Comparison of ENCODE assay signal across 15 cellular contexts in the genomic region with DNA sequence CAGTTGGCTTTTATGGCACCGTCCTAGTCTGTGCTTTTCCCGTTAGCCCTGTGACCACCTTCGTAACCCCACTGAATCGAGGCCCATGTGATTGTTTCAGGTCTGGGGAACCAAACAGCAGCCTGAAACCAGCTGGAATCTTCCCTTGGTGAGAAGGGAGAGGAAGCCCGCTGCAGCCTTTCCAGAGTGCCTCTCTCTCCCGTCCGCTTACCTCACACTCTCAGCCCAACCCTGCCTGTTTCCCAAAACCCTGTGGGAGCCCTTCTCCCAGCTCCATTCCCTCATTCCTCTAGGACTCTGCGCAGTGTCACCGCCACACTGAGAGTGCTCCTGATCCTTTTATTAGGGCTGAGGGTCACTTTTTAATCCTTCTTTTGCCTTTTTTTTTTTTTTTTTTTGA.
A peak's percentile ranks its signal among the peaks of the same experiment; 100 is the strongest.
DNase-seq lines count a peak whose midpoint lies in the region; ATAC-seq and TF ChIP-seq lines count a peak whose summit lies in the region.
"Had no signal": no experiment of that assay in that cellular context is flagged by ENCODE, and none has a peak within 500 bp of the region (broad histone marks: within the 10 kb centered on the region; RNA-seq: fewer than 3 reads in every experiment).

No MANE protein-coding gene starts in this region.

- H3K9ac ChIP-seq in trophoblast cell (ENCODE audit: low read length), result no peak overlapping the region
- H3K9ac ChIP-seq: KMS-11 had no signal

- H3K14ac ChIP-seq in trophoblast cell (ENCODE audit: low read length), result no peak overlapping the region

- no peak overlapping the region for H4K8ac ChIP-seq in trophoblast cell (ENCODE audit: low read depth, low read length)

- H3K36me3 ChIP-seq in H7 (replicated peaks; ENCODE audit: control insufficient read depth, insufficient read depth, low read length) (no peaks in the 10 kb centered on the region), spleen (no peaks in the 10 kb centered on the region), trophoblast cell (ENCODE audit: control insufficient read depth in 1 of 2, insufficient read depth in 2 of 2, low read length in 2 of 2) (no peaks in the 10 kb centered on the region)

- H3K4ac ChIP-seq in trophoblast cell (ENCODE audit: low read depth, low read length), result no peak overlapping the region

- no peaks in the 10 kb centered on the region for H3K79me2 ChIP-seq in trophoblast cell (ENCODE audit: control insufficient read depth, insufficient read depth, low read length, poor library complexity)

- H2BK12ac ChIP-seq in trophoblast cell (ENCODE audit: low read length), result no peak overlapping the region

- H3K27me3 ChIP-seq in H7 (ENCODE audit: control insufficient read depth, insufficient read depth, low read length), result no peaks in the 10 kb centered on the region
- peaks cover 0 to 26% (median 0%) of the 10 kb centered on the region in 7 donors for H3K27me3 ChIP-seq in spleen (replicated peaks in 1 of 7)
- no peaks in the 10 kb centered on the region for H3K27me3 ChIP-seq in trophoblast cell (ENCODE audit: insufficient read depth, low read length)

- no peak overlapping the region for H4K91ac ChIP-seq in trophoblast cell (ENCODE audit: low read depth, low read length)

- H2BK120ac ChIP-seq in trophoblast cell (ENCODE audit: insufficient read depth, low read length, poor library complexity), result no peak overlapping the region

- intact Hi-C loops in spleen (cut with DNase I; ENCODE audit: low total_unique reads), result no loop called here

- H3K4me2 ChIP-seq in trophoblast cell (ENCODE audit: low read length), result no peak overlapping the region
- H3K4me2 ChIP-seq: KMS-11 had no signal

- H3K4me3 ChIP-seq in H7 (ENCODE audit: insufficient read depth, low read depth, low read length), result no peak overlapping the region
- H3K4me3 ChIP-seq in spleen, result no peak overlapping the region
- H3K4me3 ChIP-seq in trophoblast cell (ENCODE audit: low read depth, low read length), result no peak overlapping the region

- TF ChIP-seq POLR2A in spleen (IDR thresholded peaks at IDR 0.05), result no peak

- H2AK5ac ChIP-seq in trophoblast cell (ENCODE audit: low read length), result no peak overlapping the region

- H3K4me1 ChIP-seq in spleen, result no peaks in the 10 kb centered on the region
- H3K4me1 ChIP-seq in trophoblast cell (ENCODE audit: control insufficient read depth in 1 of 2, insufficient read depth in 2 of 2, low read length in 2 of 2), result no peaks in the 10 kb centered on the region

- no peaks in the 10 kb centered on the region for H3K79me1 ChIP-seq in trophoblast cell (ENCODE audit: low read length)

- no peak overlapping the region for H2AFZ ChIP-seq in trophoblast cell (ENCODE audit: insufficient read depth, low read length, poor library complexity)

- H4K12ac ChIP-seq in trophoblast cell (ENCODE audit: low read depth, low read length), result no peak overlapping the region

- no peak overlapping the region for H2BK5ac ChIP-seq in trophoblast cell (ENCODE audit: low read depth, low read length, poor library complexity)

- no peak for ATAC-seq in GM18861 (IDR thresholded peaks at IDR 0.05; ENCODE audit: unreplicated experiment)

- DNase-seq in H7 (peak; percentile 81), iPS DF 4.7 (ENCODE audit: extremely low read depth, low spot score) (peak; percentile 25), spleen (peak; percentile 43), trophoblast cell (no peak)
- DNase-seq in activated CD4-positive, alpha-beta T cell treated with anti-CD3 and anti-CD28 coated beads for 1 hour, result no peak
- DNase-seq: Calu3; CD4-positive, CD25-positive, alpha-beta regulatory T cell; DMS79; NCI-H1092; NCI-H2107; NCI-H345; NCI-H526 treated with DMSO at 0.1 percent for 48 hours had no signal

- no peaks in the 10 kb centered on the region for H3K9me3 ChIP-seq in spleen
- H3K9me3 ChIP-seq in trophoblast cell (ENCODE audit: insufficient read depth, low read depth, low read length), result no peaks in the 10 kb centered on the region

- H3K18ac ChIP-seq in trophoblast cell (ENCODE audit: low read length), result no peak overlapping the region

- TF ChIP-seq CTCF in spleen (IDR thresholded peaks at IDR 0.05 in 8 of 11, conservative IDR thresholded peaks at IDR 0.05 in 3 of 11), result no peak

- peak overlapping the region; percentile 79 for H3K27ac ChIP-seq in angular gyrus (ENCODE audit: low read depth, low read length)
- H3K27ac ChIP-seq in spleen, result no peak overlapping the region
- no peak overlapping the region for H3K27ac ChIP-seq in trophoblast cell (ENCODE audit: low read depth, low read length)
- H3K27ac ChIP-seq: KMS-11 had no signal

- 78 to 90% (median 81%) methylated on average over 9 of the region's 9 CpGs for WGBS in spleen, 5 donors
- no CpG with 5 or more reads among the region's 9 CpGs for WGBS in trophoblast cell (ENCODE audit: extremely low coverage, insufficient coverage, insufficient read length)

- H3K23ac ChIP-seq in trophoblast cell (ENCODE audit: low read length), result no peak overlapping the region

Comparison
In these comparisons a context has a peak if more than half of its experiments do, and no peak if none do; other contexts are left out.
1. DNase-seq: peak in H7 (single experiment), iPS DF 4.7 (single experiment) and spleen (single experiment); none in trophoblast cell (0 of 2) and activated CD4-positive, alpha-beta T cell treated with anti-CD3 and anti-CD28 coated beads for 1 hour (single experiment).